ENCODE assay signal across 8 cellular contexts in genomic region chr20:19661717-19662637, GRCh38.
A peak's percentile ranks its signal among the peaks of the same experiment; 100 is the strongest.
DNase-seq lines count a peak whose midpoint lies in the region; ATAC-seq and TF ChIP-seq lines count a peak whose summit lies in the region.

No MANE protein-coding gene starts in this region.

- H3K9me3 Mint-ChIP-seq in naive thymus-derived CD4-positive, alpha-beta T cell: peaks cover 0 to 5% (median 0%) of the 10 kb centered on the region in 11 donors

- H3K9me3 ChIP-seq in esophagus squamous epithelium (no peaks in the 10 kb centered on the region), tibial nerve (no peaks in the 10 kb centered on the region)
- no peaks in the 10 kb centered on the region for H3K9me3 ChIP-seq in naive thymus-derived CD4-positive, alpha-beta T cell (ENCODE audit: control insufficient read depth in 2 of 3, low read length in 3 of 3)

- H3K27me3 Mint-ChIP-seq in naive thymus-derived CD4-positive, alpha-beta T cell: peaks cover 5 to 52% (median 25%) of the 10 kb centered on the region in 5 donors

- H3K4me3 Mint-ChIP-seq in naive thymus-derived CD4-positive, alpha-beta T cell: no peak overlapping the region

- WGBS in esophagus squamous epithelium, 2 donors: 38 to 49% methylated on average over 11 to 12 of the region's 19 CpGs
- WGBS in tibial nerve, 2 donors: 31 to 39% methylated on average over 19 of the region's 19 CpGs

- intact Hi-C loops in esophagus squamous epithelium (cut with DNase I): loop anchor here (5.0 kb wide), 1 partner anchor 455 kb away; no protein-coding TSS in a partner anchor
- intact Hi-C loops in naive thymus-derived CD4-positive, alpha-beta T cell (cut with micrococcal nuclease): loop anchor here in 1 of 2 donors (1.0 to 5.0 kb wide), 4 partner anchors 34 to 1250 kb away; no protein-coding TSS in a partner anchor

- CTCF ChIA-PET in naive thymus-derived CD4-positive, alpha-beta T cell (lab: Charles Lee): interaction anchor here (0.6 to 1.4 kb wide), 5 partner anchors 11 to 1256 kb away, joined by 3 to 4 read pairs (median 3); no protein-coding TSS in a partner anchor

- TF ChIP-seq CTCF in GM06990 (IDR thresholded peaks at IDR 0.05; ENCODE audit: insufficient read depth, low read length, poor library complexity, severe bottlenecking) (peak; percentile 96), esophagus squamous epithelium (IDR thresholded peaks at IDR 0.05) (peak; percentile 89 to 99 (median 94)), tibial nerve (IDR thresholded peaks at IDR 0.05) (peak; percentile 88 to 95 (median 94))

- POLR2A ChIA-PET in naive thymus-derived CD4-positive, alpha-beta T cell (lab: Charles Lee): no interaction called here

- H3K27me3 ChIP-seq in GM06990 (replicated peaks; ENCODE audit: control insufficient read depth, insufficient read depth, low read length) (no peaks in the 10 kb centered on the region), esophagus squamous epithelium (peaks cover 0 to 11% (median 0%) of the 10 kb centered on the region in 4 donors), tibial nerve (no peaks in the 10 kb centered on the region)
- H3K27me3 ChIP-seq in naive thymus-derived CD4-positive, alpha-beta T cell (ENCODE audit: control insufficient read depth in 2 of 2, insufficient read depth in 2 of 2, low read length in 2 of 2): no peaks in the 10 kb centered on the region

- TF ChIP-seq POLR2A in esophagus squamous epithelium (IDR thresholded peaks at IDR 0.05) (no peak), tibial nerve (IDR thresholded peaks at IDR 0.05) (no peak)

- no peak overlapping the region for H3K4me3 ChIP-seq in GM06990 (replicated peaks; ENCODE audit: low read depth, low read length)
- no peak overlapping the region for H3K4me3 ChIP-seq in esophagus squamous epithelium
- H3K4me3 ChIP-seq in naive thymus-derived CD4-positive, alpha-beta T cell (ENCODE audit: low read length): no peak overlapping the region
- H3K4me3 ChIP-seq in tibial nerve: no peak overlapping the region

- H3K4me1 Mint-ChIP-seq in naive thymus-derived CD4-positive, alpha-beta T cell: peaks cover 0 to 5% (median 0%) of the 10 kb centered on the region in 7 donors

- TF ChIP-seq EP300 in tibial nerve (IDR thresholded peaks at IDR 0.05): no peak

- DNase-seq in GM06990 (ENCODE audit: extremely low read depth, insufficient read length): peak; percentile 56
- DNase-seq in HK-2 (ENCODE audit: unreplicated experiment): peak; percentile 61
- DNase-seq in NCI-H748 (lab: John Stamatoyannopoulos, UW; ENCODE audit: unreplicated experiment): peak; percentile 75
- peak; percentile 34 to 57 for DNase-seq in activated CD4-positive, alpha-beta T cell treated with anti-CD3 and anti-CD28 coated beads, Interleukin-2, amount 50 U/mL, for 48 hours
- DNase-seq in esophagus squamous epithelium (lab: John Stamatoyannopoulos, UW): no peak
- DNase-seq in naive thymus-derived CD4-positive, alpha-beta T cell: peak in 7 of 9 donors; percentile 2 to 38 (median 29)
- peak; percentile 60 to 80 for DNase-seq in tibial nerve (ENCODE audit: low spot score in 2 of 2)

- H3K27ac ChIP-seq in esophagus squamous epithelium (no peak overlapping the region), tibial nerve (no peak overlapping the region)
- H3K27ac ChIP-seq in naive thymus-derived CD4-positive, alpha-beta T cell (ENCODE audit: low read depth, low read length): no peak overlapping the region

- H3K36me3 Mint-ChIP-seq in naive thymus-derived CD4-positive, alpha-beta T cell: no peaks in the 10 kb centered on the region

- H3K36me3 ChIP-seq in GM06990 (ENCODE audit: control insufficient read depth, insufficient read depth, low read length) (no peaks in the 10 kb centered on the region), esophagus squamous epithelium (no peaks in the 10 kb centered on the region), tibial nerve (no peaks in the 10 kb centered on the region)
- H3K36me3 ChIP-seq in naive thymus-derived CD4-positive, alpha-beta T cell (ENCODE audit: control insufficient read depth in 2 of 3, insufficient read depth in 3 of 3, low read length in 3 of 3): no peaks in the 10 kb centered on the region

- H3K4me1 ChIP-seq in esophagus squamous epithelium: peaks cover 0 to 10% (median 0%) of the 10 kb centered on the region in 3 donors
- H3K4me1 ChIP-seq in naive thymus-derived CD4-positive, alpha-beta T cell (ENCODE audit: control insufficient read depth in 2 of 2, insufficient read depth in 2 of 2, low read length in 2 of 2): no peaks in the 10 kb centered on the region
- H3K4me1 ChIP-seq in tibial nerve: peaks cover 0 to 9% (median 4%) of the 10 kb centered on the region in 4 donors

- H3K27ac Mint-ChIP-seq in naive thymus-derived CD4-positive, alpha-beta T cell: no peak overlapping the region

- peak; percentile 71 for ATAC-seq in naive thymus-derived CD4-positive, alpha-beta T cell
- ATAC-seq in HG03135 (IDR thresholded peaks at IDR 0.05; ENCODE audit: unreplicated experiment): no peak
